In the genomic region with DNA sequence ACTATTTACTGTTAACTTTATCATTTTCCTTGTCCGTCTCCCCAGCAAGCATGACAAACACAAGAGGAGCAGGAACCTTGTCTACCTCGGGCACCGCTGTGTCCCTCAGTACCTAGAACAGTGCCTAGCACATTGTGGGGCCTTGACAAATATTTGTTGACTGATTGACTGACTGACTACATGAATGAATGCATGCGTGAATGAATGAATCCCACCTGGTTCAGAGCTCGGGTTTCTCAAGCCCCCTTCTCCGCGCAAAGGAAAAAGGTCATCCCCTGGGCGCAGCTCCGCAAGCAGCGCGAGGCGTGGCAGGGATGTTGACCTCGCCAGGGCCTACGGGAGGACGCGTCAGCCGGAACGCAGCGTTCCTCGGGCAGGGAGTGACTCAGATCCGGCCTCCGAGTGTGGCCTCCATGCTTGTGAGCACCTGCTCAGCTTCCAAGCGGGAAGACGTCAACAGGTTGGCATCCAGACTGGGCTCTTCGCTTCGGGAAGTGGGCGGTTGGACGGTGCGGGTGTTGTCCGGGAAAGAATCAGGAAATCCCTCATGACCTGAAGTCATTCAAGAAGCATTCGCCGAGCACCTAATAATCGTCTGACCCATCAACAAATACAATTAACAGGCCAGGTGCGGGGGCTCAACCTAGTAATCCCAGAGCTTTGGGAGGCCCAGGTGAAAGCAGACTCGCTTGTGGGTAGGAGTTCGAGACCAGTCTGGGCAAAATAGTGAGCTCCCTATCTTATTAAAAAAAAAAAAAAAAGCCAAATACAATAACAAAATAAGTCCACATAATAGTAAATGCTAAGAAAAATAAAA, we compare ENCODE assay signal across 8 cellular contexts. TPM values are rescaled to one million over a fixed set of nuclear protein-coding genes. Genes with fewer than 3 reads are reported as not detected.
DNase-seq lines count a peak whose midpoint lies in the region; ATAC-seq and TF ChIP-seq lines count a peak whose summit lies in the region.

No MANE protein-coding gene starts in this region.

- WGBS in endodermal cell (ENCODE audit: insufficient coverage in 1 of 2, insufficient read length in 1 of 2), 2 experiments, result 61 to 69% methylated on average over 32 to 36 of the region's 36 CpGs
- WGBS in aorta, 2 donors, result 42 to 43% methylated on average over 36 of the region's 36 CpGs

- H3K27ac ChIP-seq in SK-N-MC (no peak overlapping the region), endodermal cell (ENCODE audit: low read depth, low read length) (no peak overlapping the region), muscle layer of colon (ENCODE audit: low read depth, low read length) (peak overlapping the region; percentile 96), aorta (ENCODE audit: low read depth in 1 of 2, low read length in 2 of 2) (peak overlapping the region in 1 of 2 donors; percentile 87)

- intact Hi-C loops in aorta (cut with DNase I), result no loop called here

- H3K4me3 ChIP-seq in SK-N-MC, result peak overlapping the region; percentile 100
- H3K4me3 ChIP-seq in endodermal cell (ENCODE audit: low read length), result peak overlapping the region; percentile 99
- H3K4me3 ChIP-seq in muscle layer of colon (ENCODE audit: low read depth in 1 of 2, low read length in 2 of 2), result peak overlapping the region; percentile 47 to 61
- no peak overlapping the region for H3K4me3 ChIP-seq in aorta (ENCODE audit: low read length in 2 of 2)

- H3K27me3 ChIP-seq in endodermal cell (ENCODE audit: control insufficient read depth, insufficient read depth, low read length, poor library complexity, severe bottlenecking) (no peaks in the 10 kb centered on the region), muscle layer of colon (ENCODE audit: control insufficient read depth in 1 of 2, insufficient read depth in 2 of 2, low read length in 2 of 2) (no peaks in the 10 kb centered on the region), aorta (ENCODE audit: control insufficient read depth in 1 of 2, insufficient read depth in 2 of 2, low read length in 1 of 2) (no peaks in the 10 kb centered on the region)

- peak; percentile 35 for ATAC-seq in GM18867 (IDR thresholded peaks at IDR 0.05; ENCODE audit: unreplicated experiment)
- ATAC-seq in HG02943 (IDR thresholded peaks at IDR 0.05; ENCODE audit: low read depth, unreplicated experiment), result peak; percentile 32
- peak; percentile 79 for ATAC-seq in aorta (ENCODE audit: low FRiP score)

- no peaks in the 10 kb centered on the region for H3K36me3 Mint-ChIP-seq in endodermal cell (ENCODE audit: low read depth)

- no peak for DNase-seq in SK-N-MC (ENCODE audit: low read depth, low spot score)
- no peak for DNase-seq in endodermal cell
- DNase-seq in aorta, result peak; percentile 80 to 89
- no peak for DNase-seq in Ammon's horn (ENCODE audit: low spot score)
- DNase-seq in NOMO-1 treated with DMSO at 0.1 percent for 48 hours (lab: John Stamatoyannopoulos, UW; ENCODE audit: unreplicated experiment), result no peak

- H3K9ac ChIP-seq in SK-N-MC (ENCODE audit: insufficient read length) (peak overlapping the region; percentile 51), endodermal cell (ENCODE audit: extremely low read depth, low read length, poor library complexity, severe bottlenecking) (peak overlapping the region; percentile 18), muscle layer of colon (ENCODE audit: low read length) (peak overlapping the region; percentile 93)

- H3K4me3 Mint-ChIP-seq in endodermal cell, result peak overlapping the region; percentile 85

- H3K4me1 ChIP-seq in endodermal cell (ENCODE audit: control insufficient read depth, insufficient read depth, low read length), result no peaks in the 10 kb centered on the region
- peaks cover 10% of the 10 kb centered on the region for H3K4me1 ChIP-seq in muscle layer of colon (ENCODE audit: insufficient read depth, low read length)
- no peaks in the 10 kb centered on the region for H3K4me1 ChIP-seq in aorta (ENCODE audit: control insufficient read depth in 1 of 2, insufficient read depth in 2 of 2, low read length in 2 of 2)

- no peaks in the 10 kb centered on the region for H3K27me3 Mint-ChIP-seq in endodermal cell (ENCODE audit: insufficient read depth)

- H3K27ac Mint-ChIP-seq in endodermal cell, result peak overlapping the region; percentile 95

- peaks cover 12% of the 10 kb centered on the region for H3K4me1 Mint-ChIP-seq in endodermal cell

- H3K36me3 ChIP-seq in SK-N-MC (ENCODE audit: insufficient read depth, low read length), result no peaks in the 10 kb centered on the region
- no peaks in the 10 kb centered on the region for H3K36me3 ChIP-seq in endodermal cell (ENCODE audit: control insufficient read depth, insufficient read depth, low read length)
- no peaks in the 10 kb centered on the region for H3K36me3 ChIP-seq in muscle layer of colon (ENCODE audit: insufficient read depth, low read length)
- H3K36me3 ChIP-seq in aorta (ENCODE audit: control insufficient read depth in 1 of 2, insufficient read depth in 2 of 2, low read length in 1 of 2), result no peaks in the 10 kb centered on the region

- no peaks in the 10 kb centered on the region for H3K9me3 Mint-ChIP-seq in endodermal cell

- no peak for TF ChIP-seq CTCF in endodermal cell (conservative IDR thresholded peaks at IDR 0.05)

- no peaks in the 10 kb centered on the region for H3K9me3 ChIP-seq in SK-N-MC (ENCODE audit: low read depth, low read length)
- no peaks in the 10 kb centered on the region for H3K9me3 ChIP-seq in endodermal cell (ENCODE audit: control insufficient read depth, low read length)
- H3K9me3 ChIP-seq in muscle layer of colon (ENCODE audit: low read length), result no peaks in the 10 kb centered on the region
- no peaks in the 10 kb centered on the region for H3K9me3 ChIP-seq in aorta (ENCODE audit: control insufficient read depth, low read length)

RNA-seq across cellular contexts. Expression of a gene that starts 13.9 kb away (rescaled TPM):
- total RNA-seq in endodermal cell (100 to 1,000 TPM; 580 to 625 TPM), aorta (1,000 to 10,000 TPM in 1 of 2 donors, 100 to 1,000 TPM in 1; 956 to 1,844 TPM)
- polyA plus RNA-seq in endodermal cell (2013, experiment 1 of 2), result 856 TPM
- polyA plus RNA-seq in endodermal cell (2013, experiment 2 of 2), result 866 TPM
- 1,000 to 10,000 TPM in 1 of 2 donors, 100 to 1,000 TPM in 1; 667 to 1,550 TPM for polyA plus RNA-seq in aorta

Comparison
In these comparisons a context has a peak if more than half of its experiments do, and no peak if none do; other contexts are left out.
1. DNase-seq: peak in aorta (2 of 2); none in SK-N-MC (single experiment), endodermal cell (single experiment), Ammon's horn (single experiment) and NOMO-1 treated with DMSO at 0.1 percent for 48 hours (single experiment).
2. H3K4me3 ChIP-seq: peak in SK-N-MC (single experiment), endodermal cell (single experiment) and muscle layer of colon (2 of 2); none in aorta (0 of 2).
3. H3K9ac ChIP-seq: peak in every context shown above with its lines; median percentile 93 in muscle layer of colon; 51 in SK-N-MC; 18 in endodermal cell.
4. Peak in every context shown above with its lines, with median percentiles within 50 percentile points of each other: ATAC-seq.